ENCODE assay signal across 3 cellular contexts in genomic region chr12:12198124-12198523, GRCh38.
"Had no signal": no experiment of that assay in that cellular context is flagged by ENCODE, and none has a peak within 500 bp of the region (broad histone marks: within the 10 kb centered on the region; RNA-seq: fewer than 3 reads in every experiment).

No MANE protein-coding gene starts in this region.

- DNase-seq: GDM1, GF-D8 had no signal

- ATAC-seq: GM12878 had no signal

- H3K4me3 ChIP-seq: GM12878 had no signal
